ENCODE assay signal across 1 cellular context in the genomic region with DNA sequence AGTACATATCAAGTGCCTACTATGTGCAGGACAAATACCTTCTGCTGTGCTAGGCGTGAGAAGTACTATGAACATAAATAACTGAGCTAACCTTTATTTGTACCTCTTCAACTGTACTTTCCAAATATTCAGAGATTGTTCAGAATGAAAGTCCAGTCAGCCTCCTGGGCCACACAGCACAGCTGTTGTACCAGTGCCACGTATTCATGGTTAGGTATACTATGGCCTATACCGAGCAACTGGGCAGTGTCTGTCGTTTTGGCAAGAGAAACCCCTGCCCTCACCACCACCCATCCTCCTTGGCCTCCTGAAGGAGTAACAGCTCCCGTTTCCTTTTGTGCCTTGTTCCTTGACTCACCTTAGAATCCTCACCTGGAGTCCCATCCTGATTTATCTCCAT.
TF ChIP-seq lines count a peak whose summit lies in the region.

No MANE protein-coding gene starts in this region.

TF ChIP-seq in GM12878, 131 proteins besides CTCF, POLR2A, EP300 and RAD21 (continued from another document):
- TF ChIP-seq GABPA (IDR thresholded peaks at IDR 0.05; ENCODE audit: low read depth) (no peak), SUPT20H (IDR thresholded peaks at IDR 0.05; ENCODE audit: borderline replicate concordance, control insufficient read depth, low read depth, low read length) (no peak), CHD1 (IDR thresholded peaks at IDR 0.05; ENCODE audit: low read depth, low read length) (no peak), ZNF274 (IDR thresholded peaks at IDR 0.05; ENCODE audit: insufficient read depth, insufficient read length) (no peak), PAX5 (IDR thresholded peaks at IDR 0.05; ENCODE audit: borderline replicate concordance, low read depth, low read length) (no peak)
- TF ChIP-seq, protein P1, sequence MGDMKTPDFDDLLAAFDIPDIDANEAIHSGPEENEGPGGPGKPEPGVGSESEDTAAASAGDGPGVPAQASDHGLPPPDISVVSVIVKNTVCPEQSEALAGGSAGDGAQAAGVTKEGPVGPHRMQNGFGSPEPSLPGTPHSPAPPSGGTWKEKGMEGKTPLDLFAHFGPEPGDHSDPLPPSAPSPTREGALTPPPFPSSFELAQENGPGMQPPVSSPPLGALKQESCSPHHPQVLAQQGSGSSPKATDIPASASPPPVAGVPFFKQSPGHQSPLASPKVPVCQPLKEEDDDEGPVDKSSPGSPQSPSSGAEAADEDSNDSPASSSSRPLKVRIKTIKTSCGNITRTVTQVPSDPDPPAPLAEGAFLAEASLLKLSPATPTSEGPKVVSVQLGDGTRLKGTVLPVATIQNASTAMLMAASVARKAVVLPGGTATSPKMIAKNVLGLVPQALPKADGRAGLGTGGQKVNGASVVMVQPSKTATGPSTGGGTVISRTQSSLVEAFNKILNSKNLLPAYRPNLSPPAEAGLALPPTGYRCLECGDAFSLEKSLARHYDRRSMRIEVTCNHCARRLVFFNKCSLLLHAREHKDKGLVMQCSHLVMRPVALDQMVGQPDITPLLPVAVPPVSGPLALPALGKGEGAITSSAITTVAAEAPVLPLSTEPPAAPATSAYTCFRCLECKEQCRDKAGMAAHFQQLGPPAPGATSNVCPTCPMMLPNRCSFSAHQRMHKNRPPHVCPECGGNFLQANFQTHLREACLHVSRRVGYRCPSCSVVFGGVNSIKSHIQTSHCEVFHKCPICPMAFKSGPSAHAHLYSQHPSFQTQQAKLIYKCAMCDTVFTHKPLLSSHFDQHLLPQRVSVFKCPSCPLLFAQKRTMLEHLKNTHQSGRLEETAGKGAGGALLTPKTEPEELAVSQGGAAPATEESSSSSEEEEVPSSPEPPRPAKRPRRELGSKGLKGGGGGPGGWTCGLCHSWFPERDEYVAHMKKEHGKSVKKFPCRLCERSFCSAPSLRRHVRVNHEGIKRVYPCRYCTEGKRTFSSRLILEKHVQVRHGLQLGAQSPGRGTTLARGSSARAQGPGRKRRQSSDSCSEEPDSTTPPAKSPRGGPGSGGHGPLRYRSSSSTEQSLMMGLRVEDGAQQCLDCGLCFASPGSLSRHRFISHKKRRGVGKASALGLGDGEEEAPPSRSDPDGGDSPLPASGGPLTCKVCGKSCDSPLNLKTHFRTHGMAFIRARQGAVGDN (IDR thresholded peaks at IDR 0.05) = peak; percentile 50; the same call in 1 of the 2 replicates
